8 cellular contexts compared by ENCODE assay signal in the genomic region with DNA sequence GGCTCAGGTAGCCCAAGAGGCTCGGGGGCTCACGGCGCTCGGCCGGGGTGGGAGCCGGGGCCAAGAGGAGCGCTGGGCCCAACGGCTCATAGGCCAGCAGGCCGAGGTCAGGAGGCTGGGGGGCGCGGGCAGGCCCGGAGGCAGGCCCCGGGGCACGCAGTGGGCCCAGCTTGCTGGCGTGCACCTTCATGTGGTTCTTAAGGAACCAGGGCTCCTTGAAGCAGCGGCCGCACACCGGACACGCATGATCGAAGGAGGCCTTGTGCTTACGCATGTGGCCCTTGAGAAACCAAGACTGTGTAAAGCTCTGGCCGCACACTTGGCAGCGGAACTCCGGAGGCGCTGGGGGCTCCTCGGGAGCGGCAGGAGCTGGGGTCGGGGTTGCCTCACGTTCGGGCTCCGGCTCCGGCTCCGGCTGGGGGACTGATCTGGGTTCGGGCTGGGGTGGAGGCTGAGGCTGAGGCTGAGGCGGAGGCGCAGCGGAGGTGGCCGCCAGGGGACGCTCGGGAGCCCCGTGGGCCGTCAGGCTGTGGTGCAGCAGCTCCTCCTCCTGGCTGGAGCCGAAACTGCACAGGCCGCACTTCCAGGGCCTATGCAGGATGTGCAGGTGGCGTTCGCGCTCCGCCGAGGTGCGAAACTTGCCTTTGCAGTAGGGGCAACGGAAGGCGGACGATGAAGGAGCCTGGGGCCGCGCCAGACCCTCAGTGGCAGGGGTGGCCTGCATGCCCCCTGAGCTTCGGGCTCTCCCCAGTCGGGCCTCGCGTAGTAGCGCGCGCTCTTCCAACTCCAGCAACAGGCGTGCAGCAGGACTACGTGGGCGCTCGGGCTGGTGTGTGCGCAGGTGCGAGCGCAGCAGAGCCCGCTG. TPM values are rescaled to one million over a fixed set of nuclear protein-coding genes. Genes with fewer than 3 reads are reported as not detected.
DNase-seq lines count a peak whose midpoint lies in the region; ATAC-seq and TF ChIP-seq lines count a peak whose summit lies in the region.

No MANE protein-coding gene starts in this region.

- no peak overlapping the region for H3K27ac ChIP-seq in Karpas-422 (ENCODE audit: low read length)
- no peak overlapping the region for H3K27ac ChIP-seq in VCaP

- CTCF ChIA-PET in MCF 10A (lab: Yijun Ruan, JAX): interaction anchor here (0.6 to 7.3 kb wide), 38 partner anchors 12 to 688 kb away, joined by 3 to 241 read pairs (median 7); a partner anchor contains a TSS

- peak; percentile 97 for DNase-seq in GM10266 (ENCODE audit: extremely low spot score)
- DNase-seq in Karpas-422: peak; percentile 95
- peak; percentile 64 for DNase-seq in MCF 10A (ENCODE audit: unreplicated experiment)
- DNase-seq in islet precursor cell: peak; percentile 86
- DNase-seq in stimulated activated CD4-positive, alpha-beta T cell treated with anti-CD3 and anti-CD28 coated beads, Interleukin-1b, Interleukin-23, amount 100 ng/mL, for 48 hours: peak; percentile 88
- DNase-seq in GOT3 (lab: John Stamatoyannopoulos, UW): no peak

- no peak overlapping the region for H3K4me2 ChIP-seq in Karpas-422 (ENCODE audit: low read depth, low read length, poor library complexity, severe bottlenecking)

- H3K4me3 Mint-ChIP-seq in MCF 10A (ENCODE audit: unreplicated experiment): peak overlapping the region; percentile 19

- H3K9me2 ChIP-seq in Karpas-422 (replicated peaks; ENCODE audit: insufficient read depth, low read length): no peaks in the 10 kb centered on the region

- no peak overlapping the region for H3K9ac ChIP-seq in Karpas-422 (ENCODE audit: low read length)

- peaks cover 19% of the 10 kb centered on the region for H3K36me3 Mint-ChIP-seq in MCF 10A (ENCODE audit: insufficient read depth, unreplicated experiment)

- no peaks in the 10 kb centered on the region for H3K27me3 Mint-ChIP-seq in MCF 10A (ENCODE audit: insufficient read depth, unreplicated experiment)

- H3K4me3 ChIP-seq in Karpas-422 (ENCODE audit: low read length): no peak overlapping the region

- H3K4me1 ChIP-seq in Karpas-422 (ENCODE audit: low read length): 0 out of 2 replicates have a peak, but pooled peaks cover 3% of the 10 kb centered on the region

- peak; percentile 80 for ATAC-seq in GM21737 (IDR thresholded peaks at IDR 0.05; ENCODE audit: unreplicated experiment)

- no peaks in the 10 kb centered on the region for H3K9me3 ChIP-seq in Karpas-422 (ENCODE audit: low read length)

- no peaks in the 10 kb centered on the region for H3K36me3 ChIP-seq in Karpas-422 (ENCODE audit: insufficient read depth, low read length)

- no peaks in the 10 kb centered on the region for H3K79me2 ChIP-seq in Karpas-422 (ENCODE audit: low read length)

- no peak overlapping the region for H3K27ac Mint-ChIP-seq in MCF 10A (ENCODE audit: low read depth, unreplicated experiment)

- intact Hi-C loops in MCF 10A (cut with micrococcal nuclease): loop anchor here (1.0 kb wide), 4 partner anchors 12 to 78 kb away; no protein-coding TSS in a partner anchor

- TF ChIP-seq CTCF in GM10266 (IDR thresholded peaks at IDR 0.05; ENCODE audit: control insufficient read depth, insufficient read depth, low read depth, missing control alignments) (peak; percentile 100), VCaP (conservative IDR thresholded peaks at IDR 0.05) (peak; percentile 95), MCF 10A (IDR thresholded peaks at IDR 0.05; ENCODE audit: unreplicated experiment) (peak; percentile 100)

- H3K4me1 Mint-ChIP-seq in MCF 10A (ENCODE audit: insufficient read depth, unreplicated experiment): peaks cover 24% of the 10 kb centered on the region

- H3K9me3 Mint-ChIP-seq in MCF 10A (ENCODE audit: unreplicated experiment): no peaks in the 10 kb centered on the region

- H2AFZ ChIP-seq in Karpas-422 (ENCODE audit: low read length): no peak overlapping the region

- no peaks in the 10 kb centered on the region for H3K27me3 ChIP-seq in Karpas-422 (ENCODE audit: low read length)

- H4K20me1 ChIP-seq in Karpas-422 (ENCODE audit: insufficient read depth, low read depth, low read length): peaks cover 6% of the 10 kb centered on the region; the same call in 1 of the 2 replicates

- POLR2A ChIA-PET in MCF 10A (lab: Yijun Ruan, JAX): interaction anchor here (0.9 to 1.9 kb wide), 5 partner anchors 13 to 78 kb away, joined by 3 to 31 read pairs (median 4); no protein-coding TSS in a partner anchor

- no TSS peak for BruUV-seq in MCF 10A (replicated peaks; lab: Mats Ljungman, UMichigan)

RNA-seq across cellular contexts. Expression of a gene that starts 6.1 kb away (rescaled TPM):
- 3.4 and 3.8 TPM in 2 replicates for total RNA-seq in Karpas-422 (2014; rRNA removed; shearing (Covaris generic); ENCODE audit: low replicate concordance)
- total RNA-seq in MCF 10A (2022): 18.4 and 33.8 TPM in 2 replicates

RNA-seq across cellular contexts. Expression of a gene that starts 8.5 kb away (rescaled TPM):
- total RNA-seq in Karpas-422 (2014; rRNA removed; shearing (Covaris generic); ENCODE audit: low replicate concordance): not detected in 2 replicates
- total RNA-seq in MCF 10A (2022): 0.59 and 1.6 TPM in 2 replicates

RNA-seq across cellular contexts. Expression of a gene that starts 22.3 kb away (rescaled TPM):
- 2.2 TPM in 2 replicates for total RNA-seq in Karpas-422 (2014; rRNA removed; shearing (Covaris generic); ENCODE audit: low replicate concordance)
- total RNA-seq in MCF 10A (2022): 3.6 and 6.7 TPM in 2 replicates

RNA-seq across cellular contexts. Expression of a gene that starts 34.8 kb away (rescaled TPM):
- not detected in 2 replicates for total RNA-seq in Karpas-422 (2014; rRNA removed; shearing (Covaris generic); ENCODE audit: low replicate concordance)
- total RNA-seq in MCF 10A (2022): not detected in 2 replicates

RNA-seq across cellular contexts. Expression of a gene that starts 50.2 kb away (rescaled TPM):
- not detected in 2 replicates for total RNA-seq in Karpas-422 (2014; rRNA removed; shearing (Covaris generic); ENCODE audit: low replicate concordance)
- 10.9 and 11.8 TPM in 2 replicates for total RNA-seq in MCF 10A (2022)
